Comparison of ENCODE assay signal across 20 cellular contexts in genomic region chr4:181475781-181476180, GRCh38.
DNase-seq lines count a peak whose midpoint lies in the region; ATAC-seq and TF ChIP-seq lines count a peak whose summit lies in the region.
"Had no signal": no experiment of that assay in that cellular context is flagged by ENCODE, and none has a peak within 500 bp of the region (broad histone marks: within the 10 kb centered on the region; RNA-seq: fewer than 3 reads in every experiment).

No MANE protein-coding gene starts in this region.

- no peaks in the 10 kb centered on the region for H3K27me3 Mint-ChIP-seq in activated naive CD4-positive, alpha-beta T cell treated with anti-CD3 and anti-CD28 coated beads, Interleukin-2, amount 10 ng/mL, durations not matched to agents 7 days and 5 days
- H3K27me3 Mint-ChIP-seq: activated CD8-positive, alpha-beta memory T cell treated with anti-CD3 and anti-CD28 coated beads, Interleukin-2, amount 10 ng/mL, durations not matched to agents 7 days and 5 days; stimulated activated memory B cell treated with anti-CD40 and anti-IgM and Interleukin-4, amounts not matched to agents 10 μg/mL and 1 μg/mL and 100 μg/mL, for 72 hours had no signal

- H3K9ac ChIP-seq in mesendoderm (ENCODE audit: low read length): peak overlapping the region; percentile 8

- no CpG with 5 or more reads among the region's 9 CpGs for WGBS in mesendoderm (ENCODE audit: extremely low coverage, insufficient coverage, low lambda C conversion rate)

- no peaks in the 10 kb centered on the region for H3K9me3 ChIP-seq in cardiac muscle cell (ENCODE audit: low read depth)
- H3K9me3 ChIP-seq: esophagus muscularis mucosa, upper lobe of left lung had no signal

- no peak overlapping the region for H2AK5ac ChIP-seq in mesendoderm (ENCODE audit: low read length)

- no peak overlapping the region for H3K4me3 Mint-ChIP-seq in activated naive CD4-positive, alpha-beta T cell treated with anti-CD3 and anti-CD28 coated beads, Interleukin-2, amount 10 ng/mL, durations not matched to agents 7 days and 5 days
- H3K4me3 Mint-ChIP-seq: activated CD8-positive, alpha-beta memory T cell treated with anti-CD3 and anti-CD28 coated beads, Interleukin-2, amount 10 ng/mL, durations not matched to agents 7 days and 5 days; stimulated activated memory B cell treated with anti-CD40 and anti-IgM and Interleukin-4, amounts not matched to agents 10 μg/mL and 1 μg/mL and 100 μg/mL, for 72 hours; T-helper 1 cell treated with Interleukin-12 subunit alpha and Interleukin-12 subunit beta and Interleukin-4 antibody, amounts not matched to agents 30 μg/mL and 1 μg/mL, for 36 hours had no signal

- H2BK5ac ChIP-seq in mesendoderm (ENCODE audit: low read length): no peak overlapping the region

- H3K27me3 ChIP-seq in cardiac muscle cell: no peaks in the 10 kb centered on the region
- no peaks in the 10 kb centered on the region for H3K27me3 ChIP-seq in mesendoderm (ENCODE audit: insufficient read depth, low read length, poor library complexity)
- H3K27me3 ChIP-seq: esophagus muscularis mucosa, upper lobe of left lung had no signal

- ATAC-seq in Right ventricle myocardium inferior (no peak), HG03565 (IDR thresholded peaks at IDR 0.05; ENCODE audit: unreplicated experiment) (no peak)
- ATAC-seq: activated CD8-positive, alpha-beta memory T cell treated with anti-CD3 and anti-CD28 coated beads, Interleukin-2, amount 10 ng/mL, durations not matched to agents 7 days and 5 days; stimulated activated memory B cell treated with anti-CD40 and anti-IgM and Interleukin-4, amounts not matched to agents 10 μg/mL and 1 μg/mL and 100 μg/mL, for 72 hours had no signal

- no peaks in the 10 kb centered on the region for H3K79me1 ChIP-seq in mesendoderm (ENCODE audit: low read length)

- no peak overlapping the region for H3K27ac Mint-ChIP-seq in activated naive CD4-positive, alpha-beta T cell treated with anti-CD3 and anti-CD28 coated beads, Interleukin-2, amount 10 ng/mL, durations not matched to agents 7 days and 5 days
- H3K27ac Mint-ChIP-seq: activated CD8-positive, alpha-beta memory T cell treated with anti-CD3 and anti-CD28 coated beads, Interleukin-2, amount 10 ng/mL, durations not matched to agents 7 days and 5 days; CD14-positive monocyte; stimulated activated memory B cell treated with anti-CD40 and anti-IgM and Interleukin-4, amounts not matched to agents 10 μg/mL and 1 μg/mL and 100 μg/mL, for 72 hours; T-helper 1 cell treated with Interleukin-12 subunit alpha and Interleukin-12 subunit beta and Interleukin-4 antibody, amounts not matched to agents 30 μg/mL and 1 μg/mL, for 36 hours had no signal

- no peak overlapping the region for H3K23ac ChIP-seq in mesendoderm (ENCODE audit: low read length)

- H3K4me1 Mint-ChIP-seq in activated naive CD4-positive, alpha-beta T cell treated with anti-CD3 and anti-CD28 coated beads, Interleukin-2, amount 10 ng/mL, durations not matched to agents 7 days and 5 days: no peaks in the 10 kb centered on the region
- H3K4me1 Mint-ChIP-seq: activated CD8-positive, alpha-beta memory T cell treated with anti-CD3 and anti-CD28 coated beads, Interleukin-2, amount 10 ng/mL, durations not matched to agents 7 days and 5 days; CD14-positive monocyte; stimulated activated memory B cell treated with anti-CD40 and anti-IgM and Interleukin-4, amounts not matched to agents 10 μg/mL and 1 μg/mL and 100 μg/mL, for 72 hours had no signal

- H4K8ac ChIP-seq in mesendoderm (ENCODE audit: low read depth, low read length): no peak overlapping the region

- H3K36me3 ChIP-seq in cardiac muscle cell: no peaks in the 10 kb centered on the region
- H3K36me3 ChIP-seq in mesendoderm (ENCODE audit: control insufficient read depth, insufficient read depth, low read length): no peaks in the 10 kb centered on the region
- H3K36me3 ChIP-seq: esophagus muscularis mucosa, upper lobe of left lung, WERI-Rb-1 had no signal

- no peak overlapping the region for H3K18ac ChIP-seq in mesendoderm (ENCODE audit: low read length)

- H3K4me3 ChIP-seq in cardiac muscle cell (no peak overlapping the region), choroid plexus epithelial cell (ENCODE audit: low read depth, low read length) (peak overlapping the region; percentile 39), mesendoderm (ENCODE audit: low read length) (no peak overlapping the region)
- H3K4me3 ChIP-seq: esophagus muscularis mucosa, skin epidermis, upper lobe of left lung had no signal

- no peak overlapping the region for H2BK15ac ChIP-seq in mesendoderm (replicated peaks; ENCODE audit: low read depth)

- no peak overlapping the region for H3K4me2 ChIP-seq in mesendoderm (ENCODE audit: low read length)

- H3K4me1 ChIP-seq in cardiac muscle cell (ENCODE audit: low read depth) (no peaks in the 10 kb centered on the region), mesendoderm (ENCODE audit: control insufficient read depth, low read depth, low read length) (no peaks in the 10 kb centered on the region)
- H3K4me1 ChIP-seq: esophagus muscularis mucosa, upper lobe of left lung had no signal

- no peak overlapping the region for H3K27ac ChIP-seq in cardiac muscle cell
- H3K27ac ChIP-seq in mesendoderm (ENCODE audit: low read depth, low read length): no peak overlapping the region
- H3K27ac ChIP-seq: esophagus muscularis mucosa, skin epidermis, upper lobe of left lung, WERI-Rb-1 had no signal

- H3K4ac ChIP-seq in mesendoderm (ENCODE audit: low read depth, low read length): no peak overlapping the region

- H2BK120ac ChIP-seq in mesendoderm (ENCODE audit: low read depth, low read length): no peak overlapping the region

- CTCF ChIA-PET in activated naive CD4-positive, alpha-beta T cell treated with anti-CD3 and anti-CD28 coated beads, Interleukin-2, amount 10 ng/mL, durations not matched to agents 7 days and 5 days (lab: Charles Lee): no interaction called here

- H3K79me2 ChIP-seq in mesendoderm (ENCODE audit: control insufficient read depth, insufficient read depth, low read length): no peaks in the 10 kb centered on the region

- TF ChIP-seq CTCF in cardiac muscle cell (IDR thresholded peaks at IDR 0.05; ENCODE audit: low read depth, low read length): no peak
- no peak for TF ChIP-seq CTCF in choroid plexus epithelial cell (conservative IDR thresholded peaks at IDR 0.05; ENCODE audit: low read depth, low read length)

- peak; percentile 1 to 3 for DNase-seq in cardiac muscle cell (ENCODE audit: low read depth in 1 of 2, low spot score in 1 of 2)
- no peak for DNase-seq in Right ventricle myocardium inferior (ENCODE audit: missing footprints)
- peak; percentile 30 for DNase-seq in choroid plexus epithelial cell (ENCODE audit: low read depth)
- DNase-seq in mesendoderm: peak; percentile 30
- no peak for DNase-seq in SKM-1 treated with dmso at 0.1 percent for 144 hours (lab: John Stamatoyannopoulos, UW; ENCODE audit: unreplicated experiment)
- no peak for DNase-seq in activated naive CD4-positive, alpha-beta T cell treated with anti-CD3 and anti-CD28 coated beads, Interleukin-2, amount 10 ng/mL, durations not matched to agents 7 days and 5 days
- DNase-seq in NCI-H748 (lab: John Stamatoyannopoulos, UW; ENCODE audit: unreplicated experiment): no peak
- DNase-seq: activated CD8-positive, alpha-beta memory T cell treated with anti-CD3 and anti-CD28 coated beads, Interleukin-2, amount 10 ng/mL, durations not matched to agents 7 days and 5 days; activated effector memory CD4-positive, alpha-beta T cell treated with anti-CD3 and anti-CD28 coated beads, Interleukin-2, amount 50 U/mL, for 16 hours; DMS79 treated with DMSO at 0.1 percent for 48 hours; kidney glomerular epithelial cell; NCI-H1092 treated with DMSO at 0.1 percent for 48 hours; WERI-Rb-1 had no signal

- no peaks in the 10 kb centered on the region for H3K36me3 Mint-ChIP-seq in activated naive CD4-positive, alpha-beta T cell treated with anti-CD3 and anti-CD28 coated beads, Interleukin-2, amount 10 ng/mL, durations not matched to agents 7 days and 5 days
- H3K36me3 Mint-ChIP-seq: activated CD8-positive, alpha-beta memory T cell treated with anti-CD3 and anti-CD28 coated beads, Interleukin-2, amount 10 ng/mL, durations not matched to agents 7 days and 5 days; CD14-positive monocyte; stimulated activated memory B cell treated with anti-CD40 and anti-IgM and Interleukin-4, amounts not matched to agents 10 μg/mL and 1 μg/mL and 100 μg/mL, for 72 hours had no signal

- no peak overlapping the region for H3K56ac ChIP-seq in mesendoderm (ENCODE audit: low read length)

- no peak overlapping the region for H4K5ac ChIP-seq in mesendoderm (ENCODE audit: low read length)

- no peaks in the 10 kb centered on the region for H3K9me3 Mint-ChIP-seq in activated naive CD4-positive, alpha-beta T cell treated with anti-CD3 and anti-CD28 coated beads, Interleukin-2, amount 10 ng/mL, durations not matched to agents 7 days and 5 days
- H3K9me3 Mint-ChIP-seq: stimulated activated memory B cell treated with anti-CD40 and anti-IgM and Interleukin-4, amounts not matched to agents 10 μg/mL and 1 μg/mL and 100 μg/mL, for 72 hours; T-helper 1 cell treated with Interleukin-12 subunit alpha and Interleukin-12 subunit beta and Interleukin-4 antibody, amounts not matched to agents 30 μg/mL and 1 μg/mL, for 36 hours had no signal

- intact Hi-C loops in Right ventricle myocardium inferior (cut with DNase I): no loop called here

Comparison
In these comparisons a context has a peak if more than half of its experiments do, and no peak if none do; other contexts are left out.
1. DNase-seq: peak in cardiac muscle cell (2 of 2), choroid plexus epithelial cell (single experiment) and mesendoderm (single experiment); none in Right ventricle myocardium inferior (single experiment), SKM-1 treated with dmso at 0.1 percent for 144 hours (single experiment), activated naive CD4-positive, alpha-beta T cell treated with anti-CD3 and anti-CD28 coated beads, Interleukin-2, amount 10 ng/mL, durations not matched to agents 7 days and 5 days (single experiment) and NCI-H748 (single experiment).